Comparison of ENCODE assay signal across 1 cellular context in genomic region chr12:57078519-57079404, GRCh38.
TF ChIP-seq lines count a peak whose summit lies in the region.

TSS of gene NEMP1 (minus strand) at chr12:57078791. CDS start at chr12:57078745, 46 bp downstream.

TF ChIP-seq in K562, 482 proteins besides CTCF, POLR2A, EP300 and RAD21 (continued from another document and continues in another):
- no peak for TF ChIP-seq E2F5 (CRISPR knock-in tag; IDR thresholded peaks at IDR 0.05)
- TF ChIP-seq SNRNP70 (optimal IDR thresholded peaks at IDR 0.05; ENCODE audit: low read depth, low read length), result no peak
- TF ChIP-seq MLLT1 (IDR thresholded peaks at IDR 0.05), result peak; percentile 16 to 57; a peak in 1 of 4 replicates
- no peak for TF ChIP-seq ZNF280B (CRISPR knock-in tag; IDR thresholded peaks at IDR 0.05)
- no peak for TF ChIP-seq ZKSCAN8 (CRISPR knock-in tag; IDR thresholded peaks at IDR 0.05)
- no peak for TF ChIP-seq DEAF1 (CRISPR knock-in tag; IDR thresholded peaks at IDR 0.05)
- no peak for TF ChIP-seq NR0B1 (IDR thresholded peaks at IDR 0.05; ENCODE audit: partially characterized antibody)
- no peak for TF ChIP-seq ZNF407 (IDR thresholded peaks at IDR 0.05; ENCODE audit: low read depth)
- TF ChIP-seq CHD2 (IDR thresholded peaks at IDR 0.05; ENCODE audit: low read depth, low read length), result peak; percentile 83
- TF ChIP-seq FOXJ3 (CRISPR knock-in tag; IDR thresholded peaks at IDR 0.05), result no peak
- no peak for TF ChIP-seq FIP1L1 (IDR thresholded peaks at IDR 0.05; ENCODE audit: low read depth, low read length, poor library complexity, severe bottlenecking)
- TF ChIP-seq STAT6 (CRISPR knock-in tag; IDR thresholded peaks at IDR 0.05), result 0 out of 2 replicates have a peak, but pooled peaks have one; percentile 49
- no peak for TF ChIP-seq ZFP30 (CRISPR knock-in tag; IDR thresholded peaks at IDR 0.05; ENCODE audit: borderline replicate concordance)
- TF ChIP-seq SREBF2 (CRISPR knock-in tag; IDR thresholded peaks at IDR 0.05), result no peak
- no peak for TF ChIP-seq ZNF609 (CRISPR knock-in tag; IDR thresholded peaks at IDR 0.05; ENCODE audit: borderline replicate concordance)
- TF ChIP-seq TGIF2 (CRISPR knock-in tag; IDR thresholded peaks at IDR 0.05), result no peak
- TF ChIP-seq NFATC3 (IDR thresholded peaks at IDR 0.05), result no peak
- TF ChIP-seq TFAM (CRISPR knock-in tag; conservative IDR thresholded peaks at IDR 0.05), result no peak
